Comparison of ENCODE assay signal across 8 cellular contexts in genomic region chrX:13110427-13111324, GRCh38.
DNase-seq lines count a peak whose midpoint lies in the region; ATAC-seq and TF ChIP-seq lines count a peak whose summit lies in the region.

No MANE protein-coding gene starts in this region.

- no peak overlapping the region for H2AFZ ChIP-seq in MM.1S (ENCODE audit: low read length)

- H4K20me1 ChIP-seq in MM.1S (ENCODE audit: insufficient read depth, low read length), result no peaks in the 10 kb centered on the region

- DNase-seq in COR-L47 (lab: John Stamatoyannopoulos, UW) (peak; percentile 34), NCI-H226 (peak; percentile 82), coronary artery (ENCODE audit: low spot score) (no peak), MM.1S (no peak)
- DNase-seq in natural killer cell treated with Interleukin-12 subunit alpha and Interleukin-12 subunit beta and Interleukin-15 and Interleukin-18, amount 100 ng/mL, for 72 hours (ENCODE audit: low spot score), result no peak

- no peak overlapping the region for H3K9ac ChIP-seq in MM.1S (ENCODE audit: low read length)

- no peaks in the 10 kb centered on the region for H3K4me1 ChIP-seq in MM.1S (ENCODE audit: low read length)

- H3K9me3 Mint-ChIP-seq in nephron, result peaks cover 8% of the 10 kb centered on the region
- H3K9me3 Mint-ChIP-seq in natural killer cell treated with Interleukin-12 subunit alpha and Interleukin-12 subunit beta and Interleukin-15 and Interleukin-18, amount 100 ng/mL, for 72 hours, result no peaks in the 10 kb centered on the region

- H3K27me3 Mint-ChIP-seq in nephron (ENCODE audit: low read depth), result no peaks in the 10 kb centered on the region
- H3K27me3 Mint-ChIP-seq in natural killer cell treated with Interleukin-12 subunit alpha and Interleukin-12 subunit beta and Interleukin-15 and Interleukin-18, amount 100 ng/mL, for 72 hours, result peaks cover 0 to 9% of the 10 kb centered on the region in 2 donors

- H3K27me3 ChIP-seq in MM.1S (replicated peaks; ENCODE audit: insufficient read depth, low read length), result no peaks in the 10 kb centered on the region

- H3K36me3 ChIP-seq in MM.1S (replicated peaks; ENCODE audit: insufficient read depth, low read length), result no peaks in the 10 kb centered on the region

- no peaks in the 10 kb centered on the region for H3K36me3 Mint-ChIP-seq in nephron (ENCODE audit: low read depth)
- H3K36me3 Mint-ChIP-seq in natural killer cell treated with Interleukin-12 subunit alpha and Interleukin-12 subunit beta and Interleukin-15 and Interleukin-18, amount 100 ng/mL, for 72 hours, result no peaks in the 10 kb centered on the region

- peak overlapping the region; percentile 80 to 95 (median 88) for H3K27ac Mint-ChIP-seq in nephron
- H3K27ac Mint-ChIP-seq in natural killer cell treated with Interleukin-12 subunit alpha and Interleukin-12 subunit beta and Interleukin-15 and Interleukin-18, amount 100 ng/mL, for 72 hours, result no peak overlapping the region

- H3F3A ChIP-seq in MM.1S (ENCODE audit: insufficient read depth, low read length), result no peaks in the 10 kb centered on the region

- no peaks in the 10 kb centered on the region for H3K9me3 ChIP-seq in MM.1S (replicated peaks; ENCODE audit: insufficient read depth, low read length)

- peak overlapping the region; percentile 54 to 67 for H3K27ac ChIP-seq in coronary artery
- no peak overlapping the region for H3K27ac ChIP-seq in MM.1S (ENCODE audit: low read length)

- TF ChIP-seq CTCF in coronary artery (IDR thresholded peaks at IDR 0.05), result no peak
- no peak for TF ChIP-seq CTCF in nephron (IDR thresholded peaks at IDR 0.05; ENCODE audit: unreplicated experiment in 3 of 3)
- TF ChIP-seq CTCF in MM.1S (IDR thresholded peaks at IDR 0.05; ENCODE audit: low read length), result no peak

- H3K4me3 Mint-ChIP-seq in nephron, result no peak overlapping the region
- H3K4me3 Mint-ChIP-seq in natural killer cell treated with Interleukin-12 subunit alpha and Interleukin-12 subunit beta and Interleukin-15 and Interleukin-18, amount 100 ng/mL, for 72 hours, result no peak overlapping the region

- peaks cover 20% of the 10 kb centered on the region for H3K4me1 Mint-ChIP-seq in nephron
- H3K4me1 Mint-ChIP-seq in natural killer cell treated with Interleukin-12 subunit alpha and Interleukin-12 subunit beta and Interleukin-15 and Interleukin-18, amount 100 ng/mL, for 72 hours (ENCODE audit: low read depth in 2 of 2), result peaks cover 0 to 4% of the 10 kb centered on the region in 2 donors

- no peaks in the 10 kb centered on the region for H3K79me2 ChIP-seq in MM.1S (ENCODE audit: low read length)

- no peaks in the 10 kb centered on the region for H3K9me2 ChIP-seq in MM.1S (replicated peaks; ENCODE audit: insufficient read depth, low read length)

- H3K4me3 ChIP-seq in coronary artery (no peak overlapping the region), MM.1S (ENCODE audit: low read length) (no peak overlapping the region)

- ATAC-seq in GM21825 (IDR thresholded peaks at IDR 0.05; ENCODE audit: unreplicated experiment) (no peak), GM19397 (IDR thresholded peaks at IDR 0.05; ENCODE audit: unreplicated experiment) (no peak)
- ATAC-seq in natural killer cell treated with Interleukin-12 subunit alpha and Interleukin-12 subunit beta and Interleukin-15 and Interleukin-18, amount 100 ng/mL, for 72 hours, result no peak

- H3K4me2 ChIP-seq in MM.1S (ENCODE audit: low read depth, low read length), result no peak overlapping the region

Comparison
In these comparisons a context has a peak if more than half of its experiments do, and no peak if none do; other contexts are left out.
1. DNase-seq: peak in COR-L47 (single experiment) and NCI-H226 (single experiment); none in coronary artery (single experiment), MM.1S (single experiment) and natural killer cell treated with Interleukin-12 subunit alpha and Interleukin-12 subunit beta and Interleukin-15 and Interleukin-18, amount 100 ng/mL, for 72 hours (single experiment).
2. H3K27ac Mint-ChIP-seq: peak in nephron (3 of 3); none in natural killer cell treated with Interleukin-12 subunit alpha and Interleukin-12 subunit beta and Interleukin-15 and Interleukin-18, amount 100 ng/mL, for 72 hours (0 of 2).